8 cellular contexts compared by ENCODE assay signal in the genomic region with DNA sequence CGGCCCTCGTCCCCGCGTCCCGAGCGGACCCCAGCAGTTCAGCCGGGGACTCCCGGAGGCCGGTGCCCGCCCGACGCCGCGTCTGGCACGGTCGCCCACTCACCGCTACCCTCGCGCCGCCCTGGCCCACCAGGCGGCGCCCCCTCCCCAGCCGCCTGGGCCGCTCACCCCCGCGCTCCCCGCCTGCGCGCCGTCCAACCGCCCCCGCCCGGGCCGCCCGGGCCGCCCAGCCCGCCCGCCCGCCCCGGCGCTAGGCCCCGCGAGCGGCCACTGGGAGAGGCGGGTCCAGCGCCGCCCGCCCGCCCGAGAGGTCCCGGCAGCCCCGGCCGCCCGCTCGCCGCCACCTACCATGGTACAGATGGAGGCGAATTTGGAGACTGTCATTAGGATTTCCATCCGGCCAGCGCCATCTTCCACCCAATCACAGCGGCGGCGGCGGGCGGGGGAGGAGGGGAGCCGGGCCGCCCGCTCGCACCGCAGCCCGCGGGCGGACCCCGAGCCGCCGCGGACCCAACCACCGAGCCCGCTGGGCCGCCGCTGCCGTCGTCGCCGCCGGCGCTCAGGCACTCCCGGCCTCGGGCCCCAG. TPM values are rescaled to one million over a fixed set of nuclear protein-coding genes. Genes with fewer than 3 reads are reported as not detected.
DNase-seq lines count a peak whose midpoint lies in the region; ATAC-seq, FAIRE-seq and TF ChIP-seq lines count a peak whose summit lies in the region.

A gene with protein sequence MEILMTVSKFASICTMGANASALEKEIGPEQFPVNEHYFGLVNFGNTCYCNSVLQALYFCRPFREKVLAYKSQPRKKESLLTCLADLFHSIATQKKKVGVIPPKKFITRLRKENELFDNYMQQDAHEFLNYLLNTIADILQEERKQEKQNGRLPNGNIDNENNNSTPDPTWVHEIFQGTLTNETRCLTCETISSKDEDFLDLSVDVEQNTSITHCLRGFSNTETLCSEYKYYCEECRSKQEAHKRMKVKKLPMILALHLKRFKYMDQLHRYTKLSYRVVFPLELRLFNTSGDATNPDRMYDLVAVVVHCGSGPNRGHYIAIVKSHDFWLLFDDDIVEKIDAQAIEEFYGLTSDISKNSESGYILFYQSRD (minus strand): TSS at position 568 of the 586 bp plus-strand sequence. CDS start 172 bp downstream, at position 396.

- FAIRE-seq in kidney (lab: Jason Lieb, UNC) = no peak

- H3K4me1 ChIP-seq in body of pancreas (peaks cover 38% of the 10 kb centered on the region), kidney (ENCODE audit: control insufficient read depth in 1 of 2, insufficient read depth in 1 of 2, low read depth in 1 of 2, low read length in 2 of 2) (peaks cover 23 to 27% of the 10 kb centered on the region in 2 donors)

- 0 to 7% methylated on average over 3 to 74 of the region's 88 CpGs for WGBS in body of pancreas, 2 donors

- TF ChIP-seq POLR2A in body of pancreas (IDR thresholded peaks at IDR 0.05) = no peak

- no peaks in the 10 kb centered on the region for H3K9me3 ChIP-seq in body of pancreas
- H3K9me3 ChIP-seq in kidney (ENCODE audit: control insufficient read depth in 1 of 2, low read length in 2 of 2) = no peaks in the 10 kb centered on the region

- intact Hi-C loops in body of pancreas (cut with DNase I) = no loop called here
- intact Hi-C loops in kidney (cut with DNase I) = no loop called here

- no peaks in the 10 kb centered on the region for H3K27me3 ChIP-seq in body of pancreas

- H3K4me3 ChIP-seq in body of pancreas (peak within 1 kb of the TSS; percentile 87), kidney (ENCODE audit: low read length in 2 of 2) (peak within 1 kb of the TSS; percentile 62 to 84)

- in situ Hi-C loops in SK-MEL-5 (cut with HindIII; ENCODE audit: low pct_unique_long_range_greater_than_20kb, low sequenced_read_pairs) = no loop called here

- H3K9ac ChIP-seq in kidney (ENCODE audit: low read length in 2 of 2) = peak within 1 kb of the TSS; percentile 29 to 74

- no peak for DNase-seq in A172 (ENCODE audit: low spot score)
- DNase-seq in SK-MEL-5 (ENCODE audit: low read depth, low spot score) = peak; percentile 34
- DNase-seq in body of pancreas = peak in 1 of 4 donors; percentile 15
- peak; percentile 82 for DNase-seq in kidney
- DNase-seq in stimulated activated CD4-positive, alpha-beta T cell treated with anti-CD3 and anti-CD28 coated beads, Interleukin-2, amount 100 ng/mL, for 24 hours = peak; percentile 46 to 49
- no peak for DNase-seq in KG1 (lab: John Stamatoyannopoulos, UW)

- H3K27ac ChIP-seq in body of pancreas (peak within 1 kb of the TSS; percentile 91 to 94 (median 92)), kidney (ENCODE audit: low read depth in 2 of 2, low read length in 2 of 2) (peak within 1 kb of the TSS; percentile 85 to 90)

- ATAC-seq in GM18498 (IDR thresholded peaks at IDR 0.05; ENCODE audit: unreplicated experiment) = peak; percentile 30
- ATAC-seq in HG02970 (IDR thresholded peaks at IDR 0.05; ENCODE audit: low FRiP score, unreplicated experiment) = peak; percentile 35
- ATAC-seq in body of pancreas = peak; percentile 31

- H3K36me3 ChIP-seq in body of pancreas (replicated peaks in 1 of 2; ENCODE audit: insufficient read depth in 1 of 2, low read depth in 2 of 2) (no peaks in the 10 kb centered on the region), kidney (ENCODE audit: control insufficient read depth in 1 of 2, insufficient read depth in 2 of 2, low read length in 2 of 2) (no peaks in the 10 kb centered on the region)

- TF ChIP-seq CTCF in body of pancreas (IDR thresholded peaks at IDR 0.05) = peak in 1 of 7 experiments; percentile 39
- TF ChIP-seq CTCF in kidney (IDR thresholded peaks at IDR 0.05; ENCODE audit: borderline replicate concordance, extremely low read depth, insufficient read depth) = peak; percentile 27

RNA-seq across cellular contexts. Expression of the gene that starts here (rescaled TPM):
- 18.3 and 20.0 TPM in 2 replicates for total RNA-seq in A172 (2014; rRNA removed; shearing (Covaris generic))
- total RNA-seq in SK-MEL-5 (2014; rRNA removed; shearing (Covaris generic)) = 20.7 and 25.8 TPM in 2 replicates
- polyA plus RNA-seq in SK-MEL-5 (2015; cell fraction: cytosol; rRNA removed) = 20.8 and 31.6 TPM in 2 replicates
- polyA plus RNA-seq in SK-MEL-5 (2015; cell fraction: nucleus; rRNA removed) = 24.2 and 24.7 TPM in 2 replicates
- total RNA-seq in body of pancreas (10 to 100 TPM; 12.9 to 16.9 TPM), kidney (27.5 TPM)
- polyA plus RNA-seq in kidney (ENCODE audit: insufficient read depth, low read depth, low replicate concordance) = 15.0 TPM

Comparison
In these comparisons a context has a peak if more than half of its experiments do, and no peak if none do; other contexts are left out.
1. DNase-seq: peak in SK-MEL-5 (single experiment), kidney (single experiment) and stimulated activated CD4-positive, alpha-beta T cell treated with anti-CD3 and anti-CD28 coated beads, Interleukin-2, amount 100 ng/mL, for 24 hours (2 of 2); none in A172 (single experiment) and KG1 (single experiment).
2. Peak in every context shown above with its lines, with median percentiles within 50 percentile points of each other: ATAC-seq.